Comparison of ENCODE assay signal across 13 cellular contexts in the genomic region with DNA sequence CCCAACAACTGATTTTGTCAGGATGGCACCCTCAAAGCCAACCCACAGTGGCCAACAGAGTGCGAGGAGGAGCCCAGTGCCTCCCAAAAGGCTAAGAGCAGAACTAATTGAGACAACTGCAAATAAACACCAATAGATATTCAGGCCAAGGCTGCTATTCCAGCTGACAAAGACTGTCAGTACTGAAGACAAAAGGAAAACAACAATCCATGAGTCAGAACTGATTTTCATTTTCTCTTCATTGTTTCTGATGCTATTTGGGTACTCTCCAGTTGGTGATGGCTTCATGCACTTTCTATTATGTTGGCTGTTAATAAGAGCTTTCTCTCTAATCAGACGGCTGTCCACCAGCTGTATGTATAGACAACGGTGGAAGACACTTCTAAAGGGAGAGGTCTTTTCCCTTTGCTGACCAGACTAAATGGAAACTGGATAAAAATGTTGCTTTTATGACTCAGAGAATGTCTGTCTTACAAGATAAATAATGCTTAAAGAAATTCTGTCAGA.
DNase-seq lines count a peak whose midpoint lies in the region; ATAC-seq, FAIRE-seq and TF ChIP-seq lines count a peak whose summit lies in the region.
"Had no signal": no experiment of that assay in that cellular context is flagged by ENCODE, and none has a peak within 500 bp of the region (broad histone marks: within the 10 kb centered on the region; RNA-seq: fewer than 3 reads in every experiment).

No MANE protein-coding gene starts in this region.

- no peaks in the 10 kb centered on the region for H3K9me2 ChIP-seq in PC-3 (replicated peaks; ENCODE audit: low read length)

- no peak overlapping the region for H3K27ac ChIP-seq in PC-3 (ENCODE audit: low read length)

- POLR2A ChIA-PET in PC-3 (lab: Charles Lee; ENCODE audit: unreplicated experiment) = no interaction called here
- POLR2A ChIA-PET in activated CD4-positive, alpha-beta memory T cell treated with anti-CD3 and anti-CD28 coated beads, Interleukin-2, amount 10 ng/mL, durations not matched to agents 7 days and 5 days (lab: Charles Lee) = no interaction called here

- no peaks in the 10 kb centered on the region for H3F3A ChIP-seq in PC-3 (ENCODE audit: low read length, unreplicated experiment)

- H3K4me3 ChIP-seq in PC-3 (ENCODE audit: low read length) (no peak overlapping the region), fibroblast of mammary gland (ENCODE audit: control insufficient read depth, low read depth, low read length) (no peak overlapping the region)

- no peaks in the 10 kb centered on the region for H3K79me2 ChIP-seq in PC-3 (ENCODE audit: low read length)

- FAIRE-seq in D721Med (lab: Jason Lieb, UNC) = no peak
- FAIRE-seq: TTC549 had no signal

- H3K4me2 ChIP-seq in PC-3 (ENCODE audit: low read length) = no peak overlapping the region

- H3K9me3 ChIP-seq in PC-3 (ENCODE audit: low read length) = no peaks in the 10 kb centered on the region

- intact Hi-C loops in PC-3 (cut with micrococcal nuclease) = no loop called here

- BruUV-seq in PC-3 (replicated peaks; lab: Mats Ljungman, UMichigan) = no TSS peak

- no peaks in the 10 kb centered on the region for H3K36me3 Mint-ChIP-seq in activated CD4-positive, alpha-beta memory T cell treated with anti-CD3 and anti-CD28 coated beads, Interleukin-2, amount 10 ng/mL, durations not matched to agents 7 days and 5 days (ENCODE audit: low read depth)

- H3K36me3 ChIP-seq in PC-3 (ENCODE audit: low read depth, low read length) = no peaks in the 10 kb centered on the region

- no peaks in the 10 kb centered on the region for H3K9me3 Mint-ChIP-seq in activated CD4-positive, alpha-beta memory T cell treated with anti-CD3 and anti-CD28 coated beads, Interleukin-2, amount 10 ng/mL, durations not matched to agents 7 days and 5 days

- peak; percentile 52 for DNase-seq in PC-3
- peak; percentile 77 for DNase-seq in fibroblast of mammary gland (ENCODE audit: low read depth)
- peak; percentile 72 for DNase-seq in putamen (ENCODE audit: low spot score)
- no peak for DNase-seq in D721Med (ENCODE audit: insufficient read length, low spot score)
- no peak for DNase-seq in cortex of kidney (lab: John Stamatoyannopoulos, UW)
- DNase-seq in stimulated activated CD4-positive, alpha-beta T cell treated with anti-CD3 and anti-CD28 coated beads, Interleukin-12 subunit alpha, Interleukin-12 subunit beta, amount 100 ng/mL, for 4 hours = no peak
- no peak for DNase-seq in activated CD4-positive, alpha-beta memory T cell treated with anti-CD3 and anti-CD28 coated beads, Interleukin-2, amount 10 ng/mL, durations not matched to agents 7 days and 5 days
- DNase-seq: central memory CD4-positive, alpha-beta T cell; DMS 273 treated with DMSO at 0.1 percent for 48 hours; GOT3; stimulated activated naive CD4-positive, alpha-beta T cell had no signal

- peaks cover 31% of the 10 kb centered on the region for H3K4me1 ChIP-seq in PC-3 (ENCODE audit: insufficient read depth, low read length)

- peak; percentile 47 for ATAC-seq in GM19463 (IDR thresholded peaks at IDR 0.05; ENCODE audit: unreplicated experiment)
- ATAC-seq in PC-3 = peak; percentile 58

- H3K4me3 Mint-ChIP-seq in activated CD4-positive, alpha-beta memory T cell treated with anti-CD3 and anti-CD28 coated beads, Interleukin-2, amount 10 ng/mL, durations not matched to agents 7 days and 5 days = no peak overlapping the region

- H3K27me3 ChIP-seq in PC-3 (ENCODE audit: low read length) = no peaks in the 10 kb centered on the region

- H3K27ac Mint-ChIP-seq in activated CD4-positive, alpha-beta memory T cell treated with anti-CD3 and anti-CD28 coated beads, Interleukin-2, amount 10 ng/mL, durations not matched to agents 7 days and 5 days = no peak overlapping the region

- peaks cover 3% of the 10 kb centered on the region for H3K27me3 Mint-ChIP-seq in activated CD4-positive, alpha-beta memory T cell treated with anti-CD3 and anti-CD28 coated beads, Interleukin-2, amount 10 ng/mL, durations not matched to agents 7 days and 5 days

- H3K9ac ChIP-seq in PC-3 (ENCODE audit: low read length) = no peak overlapping the region

- peaks cover 2% of the 10 kb centered on the region for H3K4me1 Mint-ChIP-seq in activated CD4-positive, alpha-beta memory T cell treated with anti-CD3 and anti-CD28 coated beads, Interleukin-2, amount 10 ng/mL, durations not matched to agents 7 days and 5 days

- TF ChIP-seq CTCF in PC-3 (conservative IDR thresholded peaks at IDR 0.05; ENCODE audit: low read depth, low read length) (no peak), fibroblast of mammary gland (conservative IDR thresholded peaks at IDR 0.05; ENCODE audit: control insufficient read depth, insufficient read depth, low read depth, low read length) (no peak), D721Med (IDR thresholded peaks at IDR 0.05; ENCODE audit: insufficient read depth, missing control alignments) (no peak)

- H4K20me1 ChIP-seq in PC-3 (ENCODE audit: low read length) = no peaks in the 10 kb centered on the region

- no peak overlapping the region for H2AFZ ChIP-seq in PC-3 (ENCODE audit: low read length)

- CTCF ChIA-PET in PC-3 (lab: Charles Lee) = no interaction called here
- CTCF ChIA-PET in activated CD4-positive, alpha-beta memory T cell treated with anti-CD3 and anti-CD28 coated beads, Interleukin-2, amount 10 ng/mL, durations not matched to agents 7 days and 5 days (lab: Charles Lee) = no interaction called here

Comparison
In these comparisons a context has a peak if more than half of its experiments do, and no peak if none do; other contexts are left out.
1. DNase-seq: peak in PC-3 (single experiment), fibroblast of mammary gland (single experiment) and putamen (single experiment); none in D721Med (single experiment), cortex of kidney (single experiment), stimulated activated CD4-positive, alpha-beta T cell treated with anti-CD3 and anti-CD28 coated beads, Interleukin-12 subunit alpha, Interleukin-12 subunit beta, amount 100 ng/mL, for 4 hours (single experiment) and activated CD4-positive, alpha-beta memory T cell treated with anti-CD3 and anti-CD28 coated beads, Interleukin-2, amount 10 ng/mL, durations not matched to agents 7 days and 5 days (single experiment).